In genomic region chr2:71720596-71721361, GRCh38 we compare ENCODE assay signal across 24 cellular contexts.
DNase-seq lines count a peak whose midpoint lies in the region; ATAC-seq and TF ChIP-seq lines count a peak whose summit lies in the region.
"Had no signal": no experiment of that assay in that cellular context is flagged by ENCODE, and none has a peak within 500 bp of the region (broad histone marks: within the 10 kb centered on the region; RNA-seq: fewer than 3 reads in every experiment).

No MANE protein-coding gene starts in this region.

- WGBS in heart left ventricle, 4 donors, result 76 to 83% (median 80%) methylated on average over 2 to 4 of the region's 4 CpGs
- no CpG with 5 or more reads among the region's 4 CpGs for WGBS in mesendoderm (ENCODE audit: extremely low coverage, insufficient coverage, low lambda C conversion rate)

- no peak for ATAC-seq in heart left ventricle
- no peak for ATAC-seq in foreskin keratinocyte
- ATAC-seq: activated CD4-positive, CD25-positive, alpha-beta regulatory T cell treated with anti-CD3 and anti-CD28 coated beads, Interleukin-2, amount 50 U/mL, for 24 hours; activated CD8-positive, alpha-beta T cell treated with anti-CD3 and anti-CD28 coated beads, Interleukin-2, amount 10 ng/mL, durations not matched to agents 7 days and 5 days had no signal

- H4K8ac ChIP-seq in mesendoderm (ENCODE audit: low read depth, low read length), result no peak overlapping the region

- no peak overlapping the region for H3K4me3 Mint-ChIP-seq in immature natural killer cell
- H3K4me3 Mint-ChIP-seq: activated CD8-positive, alpha-beta T cell treated with anti-CD3 and anti-CD28 coated beads, Interleukin-2, amount 10 ng/mL, durations not matched to agents 7 days and 5 days; B cell had no signal

- no peak overlapping the region for H3K18ac ChIP-seq in mesendoderm (ENCODE audit: low read length)

- H3K27me3 ChIP-seq in right atrium auricular region, result no peaks in the 10 kb centered on the region
- H3K27me3 ChIP-seq in heart left ventricle, result no peaks in the 10 kb centered on the region
- H3K27me3 ChIP-seq in layer of hippocampus (ENCODE audit: control insufficient read depth, insufficient read depth, low read length), result no peaks in the 10 kb centered on the region
- no peaks in the 10 kb centered on the region for H3K27me3 ChIP-seq in skeletal muscle tissue (ENCODE audit: control insufficient read depth in 3 of 3, insufficient read depth in 3 of 3, low read length in 3 of 3)
- no peaks in the 10 kb centered on the region for H3K27me3 ChIP-seq in vagina
- peaks cover 13% of the 10 kb centered on the region for H3K27me3 ChIP-seq in foreskin keratinocyte
- no peaks in the 10 kb centered on the region for H3K27me3 ChIP-seq in mesendoderm (ENCODE audit: insufficient read depth, low read length, poor library complexity)
- H3K27me3 ChIP-seq: tibial nerve had no signal

- no peaks in the 10 kb centered on the region for H3K36me3 Mint-ChIP-seq in immature natural killer cell

- no peaks in the 10 kb centered on the region for H3K79me1 ChIP-seq in mesendoderm (ENCODE audit: low read length)

- H2AK5ac ChIP-seq in mesendoderm (ENCODE audit: low read length), result no peak overlapping the region

- H3K56ac ChIP-seq in mesendoderm (ENCODE audit: low read length), result no peak overlapping the region

- H3K27ac ChIP-seq in right atrium auricular region (peak overlapping the region; percentile 59 to 61), heart left ventricle (peak overlapping the region in 5 of 12 donors; percentile 10 to 52 (median 26)), layer of hippocampus (ENCODE audit: low read depth, low read length) (peak overlapping the region; percentile 56), skeletal muscle tissue (ENCODE audit: low read depth, low read length) (peak overlapping the region; percentile 45), vagina (peak overlapping the region; percentile 64), foreskin keratinocyte (no peak overlapping the region), mesendoderm (ENCODE audit: low read depth, low read length) (no peak overlapping the region)

- intact Hi-C loops in heart left ventricle (cut with DNase I) (no loop called here), vagina (cut with DNase I) (no loop called here)

- H3K9ac ChIP-seq in skeletal muscle tissue (ENCODE audit: low read depth in 1 of 3, low read length in 3 of 3) (no peak overlapping the region), mesendoderm (ENCODE audit: low read length) (no peak overlapping the region)

- H3K4me1 ChIP-seq in right atrium auricular region (peaks cover 0 to 62% of the 10 kb centered on the region in 2 donors), heart left ventricle (peaks cover 0 to 66% (median 41%) of the 10 kb centered on the region in 12 donors), skeletal muscle tissue (ENCODE audit: control insufficient read depth in 3 of 3, insufficient read depth in 3 of 3, low read length in 3 of 3) (peaks cover 53 to 60% (median 55%) of the 10 kb centered on the region in 3 donors), vagina (peaks cover 51% of the 10 kb centered on the region), foreskin keratinocyte (no peaks in the 10 kb centered on the region), mesendoderm (ENCODE audit: control insufficient read depth, low read depth, low read length) (no peaks in the 10 kb centered on the region)

- no peak for DNase-seq in right atrium auricular region (ENCODE audit: low spot score)
- no peak for DNase-seq in heart left ventricle
- DNase-seq in vagina (ENCODE audit: extremely low spot score in 2 of 2), result no peak
- no peak for DNase-seq in foreskin keratinocyte
- DNase-seq in mesendoderm, result no peak
- no peak for DNase-seq in immature natural killer cell
- DNase-seq: activated CD8-positive, alpha-beta T cell treated with anti-CD3 and anti-CD28 coated beads, Interleukin-2, amount 10 ng/mL, durations not matched to agents 7 days and 5 days; activated gamma-delta T cell; caudate nucleus; hypothalamus; islet precursor cell; Kasumi-1; mammary epithelial cell; NCI-H1092; NCI-H2029; NCI-H446 treated with DMSO at 0.1 percent for 48 hours; nucleus accumbens; OCI-M1; SHP77 treated with DMSO at 0.1 percent for 48 hours had no signal

- H3K4me3 ChIP-seq in right atrium auricular region (no peak overlapping the region), heart left ventricle (no peak overlapping the region), skeletal muscle tissue (ENCODE audit: low read length in 3 of 3) (no peak overlapping the region), vagina (no peak overlapping the region), mesendoderm (ENCODE audit: low read length) (no peak overlapping the region)
- H3K4me3 ChIP-seq: tibial nerve had no signal

- no peak overlapping the region for H3K23ac ChIP-seq in mesendoderm (ENCODE audit: low read length)

- no peak overlapping the region for H2BK15ac ChIP-seq in mesendoderm (replicated peaks; ENCODE audit: low read depth)

- no peaks in the 10 kb centered on the region for H3K79me2 ChIP-seq in mesendoderm (ENCODE audit: control insufficient read depth, insufficient read depth, low read length)

- H3K4me1 Mint-ChIP-seq in immature natural killer cell, result no peaks in the 10 kb centered on the region
- H3K4me1 Mint-ChIP-seq: B cell had no signal

- H3K27me3 Mint-ChIP-seq in immature natural killer cell (ENCODE audit: low read depth in 3 of 3), result no peaks in the 10 kb centered on the region
- H3K27me3 Mint-ChIP-seq: B cell had no signal

- H3K36me3 ChIP-seq in right atrium auricular region (no peaks in the 10 kb centered on the region), heart left ventricle (no peaks in the 10 kb centered on the region), skeletal muscle tissue (ENCODE audit: control insufficient read depth in 3 of 3, insufficient read depth in 3 of 3, low read length in 3 of 3) (no peaks in the 10 kb centered on the region), vagina (no peaks in the 10 kb centered on the region), mesendoderm (ENCODE audit: control insufficient read depth, insufficient read depth, low read length) (no peaks in the 10 kb centered on the region)
- H3K36me3 ChIP-seq: tibial nerve had no signal

- peaks cover 0 to 21% of the 10 kb centered on the region in 2 donors for H3K9me3 ChIP-seq in right atrium auricular region
- H3K9me3 ChIP-seq in heart left ventricle, result peaks cover 0 to 20% (median 10%) of the 10 kb centered on the region in 12 donors
- peaks cover 0 to 2% (median 0%) of the 10 kb centered on the region in 3 donors for H3K9me3 ChIP-seq in skeletal muscle tissue (ENCODE audit: control insufficient read depth in 3 of 3, low read length in 3 of 3)
- H3K9me3 ChIP-seq in vagina, result no peaks in the 10 kb centered on the region

- no peak overlapping the region for H2BK5ac ChIP-seq in mesendoderm (ENCODE audit: low read length)

- H2BK120ac ChIP-seq in mesendoderm (ENCODE audit: low read depth, low read length), result no peak overlapping the region

- TF ChIP-seq POLR2A in heart left ventricle (IDR thresholded peaks at IDR 0.05), result no peak
- TF ChIP-seq POLR2A in vagina (IDR thresholded peaks at IDR 0.05), result no peak

- no peak overlapping the region for H3K4me2 ChIP-seq in mesendoderm (ENCODE audit: low read length)

- peaks cover 0 to 8% (median 3%) of the 10 kb centered on the region in 6 donors for H3K9me3 Mint-ChIP-seq in immature natural killer cell

- no peak overlapping the region for H4K5ac ChIP-seq in mesendoderm (ENCODE audit: low read length)

- H3K27ac Mint-ChIP-seq in immature natural killer cell, result no peak overlapping the region
- H3K27ac Mint-ChIP-seq: activated CD8-positive, alpha-beta T cell treated with anti-CD3 and anti-CD28 coated beads, Interleukin-2, amount 10 ng/mL, durations not matched to agents 7 days and 5 days; B cell had no signal

- H3K4ac ChIP-seq in mesendoderm (ENCODE audit: low read depth, low read length), result no peak overlapping the region

- TF ChIP-seq CTCF in right atrium auricular region (IDR thresholded peaks at IDR 0.05), result no peak
- no peak for TF ChIP-seq CTCF in heart left ventricle (IDR thresholded peaks at IDR 0.05)
- TF ChIP-seq CTCF in vagina (IDR thresholded peaks at IDR 0.05), result no peak
- TF ChIP-seq CTCF in foreskin keratinocyte (conservative IDR thresholded peaks at IDR 0.05), result no peak

Comparison
In these comparisons a context has a peak if more than half of its experiments do, and no peak if none do; other contexts are left out.
1. H3K27ac ChIP-seq: peak in right atrium auricular region (2 of 2), layer of hippocampus (single experiment), skeletal muscle tissue (single experiment) and vagina (single experiment); none in foreskin keratinocyte (single experiment) and mesendoderm (single experiment).